ENCODE assay signal across 13 cellular contexts in the genomic region with DNA sequence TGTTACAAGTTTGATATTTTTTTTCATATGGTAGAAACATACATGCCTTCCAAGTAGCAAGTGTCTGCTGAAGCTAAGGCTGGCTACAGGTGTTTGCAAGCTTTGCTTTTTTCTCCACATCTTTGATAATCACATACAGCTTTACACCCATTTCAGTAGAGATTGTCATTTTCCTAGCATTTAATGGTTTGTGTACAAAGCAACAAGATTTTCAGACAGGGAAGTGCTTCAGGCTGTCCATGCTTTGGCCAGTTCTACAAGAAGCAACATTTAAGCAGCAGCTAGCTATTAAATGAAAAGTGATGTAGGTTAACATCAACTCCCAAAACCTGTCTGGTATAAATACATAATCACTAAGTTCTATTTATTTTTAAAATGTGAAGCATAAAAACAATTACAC. TPM values are rescaled to one million over a fixed set of nuclear protein-coding genes. Genes with fewer than 3 reads are reported as not detected.
DNase-seq lines count a peak whose midpoint lies in the region; ATAC-seq and TF ChIP-seq lines count a peak whose summit lies in the region.
"Had no signal": no experiment of that assay in that cellular context is flagged by ENCODE, and none has a peak within 500 bp of the region (broad histone marks: within the 10 kb centered on the region; RNA-seq: fewer than 3 reads in every experiment).

No MANE protein-coding gene starts in this region.

- peak overlapping the region in 6 of 11 experiments; percentile 59 to 84 (median 75); a peak in 10 of 22 replicates for H3K9ac ChIP-seq in BLaER1 treated with 17β-estradiol and CSF1 and Interleukin-3, amounts not matched to agents 10 nM and 100 nM
- H3K9ac ChIP-seq in SU-DHL-6 (ENCODE audit: low read length) = peak overlapping the region; percentile 53

- H3K4me2 ChIP-seq in BLaER1 treated with 17β-estradiol and CSF1 and Interleukin-3, amounts not matched to agents 10 nM and 100 nM = peak overlapping the region in 10 of 11 experiments; percentile 85 to 98 (median 94); a peak in 20 of 22 replicates
- peak overlapping the region; percentile 60 for H3K4me2 ChIP-seq in SU-DHL-6 (ENCODE audit: low read depth, low read length, poor library complexity, severe bottlenecking)
- H3K4me2 ChIP-seq: PC-9 had no signal

- no peak for DNase-seq in neural crest cell (ENCODE audit: low read depth, low spot score)
- no peak for DNase-seq in inferior parietal cortex (ENCODE audit: extremely low spot score)
- DNase-seq: activated CD4-positive, alpha-beta T cell treated with anti-CD3 and anti-CD28 coated beads, Interleukin-2, amount 10 ng/mL, durations not matched to agents 24 days and 14 days; amniotic stem cell; NCI-H1048 had no signal

- peaks cover 61% of the 10 kb centered on the region for H3K4me1 Mint-ChIP-seq in neural crest cell

- peaks cover 4% of the 10 kb centered on the region for H3K36me3 Mint-ChIP-seq in neural crest cell (ENCODE audit: low read depth)

- no peak for TF ChIP-seq CTCF in SU-DHL-6 (IDR thresholded peaks at IDR 0.05; ENCODE audit: insufficient read depth, low read length, poor library complexity, severe bottlenecking)
- no peak for TF ChIP-seq CTCF in neural crest cell (conservative IDR thresholded peaks at IDR 0.05)

- peaks cover 10% of the 10 kb centered on the region; the same call in 1 of the 2 replicates for H3K79me2 ChIP-seq in SU-DHL-6 (ENCODE audit: insufficient read depth, low read length)

- no peaks in the 10 kb centered on the region for H3K27me3 Mint-ChIP-seq in neural crest cell (ENCODE audit: low read depth)

- peak overlapping the region in 4 of 11 experiments; percentile 72 to 76 (median 74); a peak in 8 of 22 replicates for H3K27ac ChIP-seq in BLaER1 treated with 17β-estradiol and CSF1 and Interleukin-3, amounts not matched to agents 10 nM and 100 nM
- H3K27ac ChIP-seq in SU-DHL-6 (ENCODE audit: low read depth, low read length) = peak overlapping the region; percentile 48
- H3K27ac ChIP-seq: PC-9 had no signal

- peaks cover 0 to 13% (median 0%) of the 10 kb centered on the region in 11 experiments; a peak in 2 of 22 replicates for H4K20me1 ChIP-seq in BLaER1 treated with 17β-estradiol and CSF1 and Interleukin-3, amounts not matched to agents 10 nM and 100 nM
- no peaks in the 10 kb centered on the region for H4K20me1 ChIP-seq in SU-DHL-6 (ENCODE audit: low read depth, low read length)

- no peaks in the 10 kb centered on the region for H3K9me2 ChIP-seq in SU-DHL-6 (replicated peaks; ENCODE audit: insufficient read depth, low read length)

- no peak overlapping the region for H2AFZ ChIP-seq in SU-DHL-6 (ENCODE audit: low read depth, low read length, severe bottlenecking)
- H2AFZ ChIP-seq: PC-9 had no signal

- H3K27me3 ChIP-seq in BLaER1 treated with 17β-estradiol and CSF1 and Interleukin-3, amounts not matched to agents 10 nM and 100 nM = peaks cover 0 to 20% (median 0%) of the 10 kb centered on the region in 11 experiments; a peak in 3 of 22 replicates
- H3K27me3 ChIP-seq in SU-DHL-6 (ENCODE audit: low read length) = no peaks in the 10 kb centered on the region

- ATAC-seq in HG02678 (IDR thresholded peaks at IDR 0.05; ENCODE audit: unreplicated experiment) (no peak), HG03025 (IDR thresholded peaks at IDR 0.05; ENCODE audit: low FRiP score, unreplicated experiment) (no peak)
- ATAC-seq: sciatic nerve had no signal

- H3K4me1 ChIP-seq in BLaER1 treated with 17β-estradiol and CSF1 and Interleukin-3, amounts not matched to agents 10 nM and 100 nM = peaks cover 43 to 91% (median 65%) of the 10 kb centered on the region in 10 experiments

- H3K9me3 ChIP-seq in BLaER1 treated with 17β-estradiol and CSF1 and Interleukin-3, amounts not matched to agents 10 nM and 100 nM (replicated peaks in 1 of 11) = no peaks in the 10 kb centered on the region; a peak in 1 of 22 replicates
- no peaks in the 10 kb centered on the region for H3K9me3 ChIP-seq in SU-DHL-6 (ENCODE audit: insufficient read depth, low read length)

- H3K4me3 Mint-ChIP-seq in neural crest cell = peak overlapping the region; percentile 88
- H3K4me3 Mint-ChIP-seq: dendritic cell treated with granulocyte-macrophage colony-stimulating factor and Interleukin-4, amounts not matched to agents 40 ng/mL and 50 ng/mL, for 4 days had no signal

- no peak overlapping the region for H3K27ac Mint-ChIP-seq in neural crest cell (ENCODE audit: unreplicated experiment)
- H3K27ac Mint-ChIP-seq: activated CD4-positive, alpha-beta T cell treated with anti-CD3 and anti-CD28 coated beads, Interleukin-2, amount 10 ng/mL, durations not matched to agents 24 days and 14 days; dendritic cell treated with granulocyte-macrophage colony-stimulating factor and Interleukin-4, amounts not matched to agents 40 ng/mL and 50 ng/mL, for 4 days had no signal

- no peaks in the 10 kb centered on the region for H3K9me3 Mint-ChIP-seq in neural crest cell
- H3K9me3 Mint-ChIP-seq: activated CD4-positive, alpha-beta T cell treated with anti-CD3 and anti-CD28 coated beads, Interleukin-2, amount 10 ng/mL, durations not matched to agents 24 days and 14 days; dendritic cell treated with granulocyte-macrophage colony-stimulating factor and Interleukin-4, amounts not matched to agents 40 ng/mL and 50 ng/mL, for 4 days had no signal

- 0 out of 2 replicates have a peak, but pooled peaks cover 3% of the 10 kb centered on the region for H3F3A ChIP-seq in SU-DHL-6 (ENCODE audit: insufficient read depth)

- H3K4me3 ChIP-seq in BLaER1 treated with 17β-estradiol and CSF1 and Interleukin-3, amounts not matched to agents 10 nM and 100 nM = peak overlapping the region in 6 of 10 experiments; percentile 26 to 84 (median 64); a peak in 11 of 20 replicates
- peak overlapping the region; percentile 86; the same call in 1 of the 2 replicates for H3K4me3 ChIP-seq in GM08714 (ENCODE audit: low read length)
- H3K4me3 ChIP-seq in SU-DHL-6 (ENCODE audit: insufficient read depth, low read length, poor library complexity, severe bottlenecking) = peak overlapping the region; percentile 42
- H3K4me3 ChIP-seq: PC-9 had no signal

- peaks cover 0 to 8% (median 0%) of the 10 kb centered on the region in 11 experiments; a peak in 4 of 22 replicates for H3K36me3 ChIP-seq in BLaER1 treated with 17β-estradiol and CSF1 and Interleukin-3, amounts not matched to agents 10 nM and 100 nM
- H3K36me3 ChIP-seq in SU-DHL-6 (ENCODE audit: low read length) = no peaks in the 10 kb centered on the region

RNA-seq across cellular contexts. Expression of gene HDAC9, which starts 2.3 kb away (rescaled TPM):
- 28.3 and 32.3 TPM in 2 replicates for total RNA-seq in neural crest cell
